ENCODE assay signal across 1 cellular context in genomic region chr2:207840101-207840500, GRCh38.
TF ChIP-seq lines count a peak whose summit lies in the region.

No MANE protein-coding gene starts in this region.

TF ChIP-seq in HepG2, 621 proteins besides CTCF, POLR2A, EP300 and RAD21 (continued from another document):
- peak; percentile 92 for TF ChIP-seq ZNF770 (CRISPR knock-in tag; IDR thresholded peaks at IDR 0.05)
